ENCODE assay signal across 1 cellular context in the genomic region with DNA sequence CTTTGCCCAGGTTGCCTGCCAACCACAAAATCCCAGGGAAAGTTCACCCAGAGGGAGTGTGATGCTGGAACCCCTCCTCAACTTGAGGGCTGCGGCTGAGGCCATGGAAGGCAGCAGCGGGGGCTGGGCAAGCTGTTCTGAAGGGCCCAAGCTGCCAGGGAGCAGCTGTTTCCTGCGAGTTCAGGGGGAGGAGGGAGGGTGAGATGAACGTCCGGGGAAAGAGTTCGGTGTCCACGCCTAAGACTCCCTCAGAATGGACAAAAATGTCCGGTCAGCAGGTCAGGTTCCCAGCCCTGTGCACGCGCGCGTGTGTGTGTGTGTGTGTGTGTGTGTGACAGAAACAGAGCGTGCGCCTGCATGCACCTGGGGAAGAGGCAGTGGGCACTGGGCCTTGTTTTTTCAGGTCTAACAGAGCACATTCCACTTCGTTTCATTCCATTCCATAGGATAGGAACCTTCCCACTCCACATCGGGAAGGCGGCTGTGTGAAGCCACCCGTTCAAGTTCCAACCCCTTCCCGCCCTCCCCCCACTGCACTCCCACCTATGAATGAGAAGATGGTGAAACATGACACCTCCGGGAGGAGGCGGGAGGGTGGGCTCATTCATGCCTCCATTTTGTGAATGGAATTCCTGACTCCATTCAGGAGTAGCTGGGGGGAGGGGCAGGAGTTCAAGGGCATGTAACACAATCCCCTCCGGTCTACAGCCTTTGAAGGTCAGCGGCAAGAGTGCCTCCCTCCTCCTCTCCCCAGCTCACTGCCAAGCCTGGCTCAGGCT.
TF ChIP-seq lines count a peak whose summit lies in the region.

No MANE protein-coding gene starts in this region.

TF ChIP-seq in HepG2, 621 proteins besides CTCF, POLR2A, EP300 and RAD21 (continued from another document):
- no peak for TF ChIP-seq GPBP1L1 (CRISPR knock-in tag; IDR thresholded peaks at IDR 0.05)
- TF ChIP-seq PHF8 (CRISPR knock-in tag; IDR thresholded peaks at IDR 0.05): peak; percentile 49; the same call in 1 of the 2 replicates
- TF ChIP-seq, protein P1, sequence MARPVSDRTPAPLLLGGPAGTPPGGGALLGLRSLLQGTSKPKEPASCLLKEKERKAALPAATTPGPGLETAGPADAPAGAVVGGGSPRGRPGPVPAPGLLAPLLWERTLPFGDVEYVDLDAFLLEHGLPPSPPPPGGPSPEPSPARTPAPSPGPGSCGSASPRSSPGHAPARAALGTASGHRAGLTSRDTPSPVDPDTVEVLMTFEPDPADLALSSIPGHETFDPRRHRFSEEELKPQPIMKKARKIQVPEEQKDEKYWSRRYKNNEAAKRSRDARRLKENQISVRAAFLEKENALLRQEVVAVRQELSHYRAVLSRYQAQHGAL (CRISPR knock-in tag; IDR thresholded peaks at IDR 0.05; ENCODE audit: not compliant biosample characterization): no peak
- TF ChIP-seq ZNF232 (CRISPR knock-in tag; IDR thresholded peaks at IDR 0.05; ENCODE audit: borderline replicate concordance): no peak
- TF ChIP-seq, protein P2, sequence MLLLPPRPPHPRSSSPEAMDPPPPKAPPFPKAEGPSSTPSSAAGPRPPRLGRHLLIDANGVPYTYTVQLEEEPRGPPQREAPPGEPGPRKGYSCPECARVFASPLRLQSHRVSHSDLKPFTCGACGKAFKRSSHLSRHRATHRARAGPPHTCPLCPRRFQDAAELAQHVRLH (CRISPR knock-in tag; IDR thresholded peaks at IDR 0.05; ENCODE audit: borderline replicate concordance, low read depth): peak; percentile 96
- 0 out of 2 replicates have a peak, but pooled peaks have one; percentile 51 for TF ChIP-seq AHR (CRISPR knock-in tag; IDR thresholded peaks at IDR 0.05)
- 0 out of 2 replicates have a peak, but pooled peaks have one; percentile 17 for TF ChIP-seq EEA1 (CRISPR knock-in tag; IDR thresholded peaks at IDR 0.05; ENCODE audit: borderline replicate concordance)
- TF ChIP-seq NR2C2 (CRISPR knock-in tag; IDR thresholded peaks at IDR 0.05; ENCODE audit: borderline replicate concordance): peak; percentile 95
- TF ChIP-seq GATAD1 (CRISPR knock-in tag; IDR thresholded peaks at IDR 0.05): peak; percentile 81
- TF ChIP-seq ZNF18 (CRISPR knock-in tag; IDR thresholded peaks at IDR 0.05; ENCODE audit: insufficient replicate concordance): peak; percentile 96
- TF ChIP-seq ZNF318 (CRISPR knock-in tag; IDR thresholded peaks at IDR 0.05): peak; percentile 99
TF ChIP-seq in HepG2: peak in this region for 403.
